ENCODE assay signal across 28 cellular contexts in genomic region chr16:62157544-62157943, GRCh38.
"Had no signal": no experiment of that assay in that cellular context is flagged by ENCODE, and none has a peak within 500 bp of the region (broad histone marks: within the 10 kb centered on the region; RNA-seq: fewer than 3 reads in every experiment).

No MANE protein-coding gene starts in this region.

- H3K4me3 Mint-ChIP-seq: stimulated activated effector memory CD8-positive, alpha-beta T cell treated with anti-CD3 and anti-CD28 coated beads, Interleukin-12 subunit alpha, Interleukin-12 subunit beta, amount 100 ng/mL, for 72 hours; stimulated activated memory B cell treated with anti-CD40 and anti-IgM and Interleukin-4, amounts not matched to agents 10 μg/mL and 1 μg/mL and 100 μg/mL, for 72 hours; stimulated activated naive B cell treated with anti-CD40 and anti-IgM and Interleukin-4, amounts not matched to agents 10 μg/mL and 1 μg/mL and 100 μg/mL, for 72 hours; stimulated activated naive CD8-positive, alpha-beta T cell treated with anti-CD3 and anti-CD28 coated beads, Interleukin-15, amount 100 ng/mL, for 72 hours; stimulated activated naive CD8-positive, alpha-beta T cell treated with anti-CD3 and anti-CD28 coated beads, Interleukin-15, Interleukin-2, amounts not matched to agents 100 ng/mL and 50 ng/mL, for 24 hours; type B pancreatic cell had no signal

- H3K36me3 ChIP-seq: stomach, suprapubic skin, thoracic aorta, thyroid gland, tibial artery, tibial nerve, transverse colon, upper lobe of left lung, upper lobe of right lung, uterus, vagina had no signal

- H3K4me1 Mint-ChIP-seq: stimulated activated effector memory CD8-positive, alpha-beta T cell treated with anti-CD3 and anti-CD28 coated beads, Interleukin-12 subunit alpha, Interleukin-12 subunit beta, amount 100 ng/mL, for 72 hours; stimulated activated memory B cell treated with anti-CD40 and anti-IgM and Interleukin-4, amounts not matched to agents 10 μg/mL and 1 μg/mL and 100 μg/mL, for 72 hours; stimulated activated naive B cell treated with anti-CD40 and anti-IgM and Interleukin-4, amounts not matched to agents 10 μg/mL and 1 μg/mL and 100 μg/mL, for 72 hours; stimulated activated naive CD8-positive, alpha-beta T cell treated with anti-CD3 and anti-CD28 coated beads, Interleukin-15, amount 100 ng/mL, for 72 hours had no signal

- H3K9me3 ChIP-seq: suprapubic skin, testis, thoracic aorta, thyroid gland, tibial artery, tibial nerve, transverse colon, upper lobe of left lung, upper lobe of right lung, uterus, vagina had no signal

- H3K4me3 ChIP-seq: stomach, suprapubic skin, testis, thoracic aorta, thyroid gland, tibial artery, tibial nerve, transverse colon, upper lobe of left lung, upper lobe of right lung, uterus, vagina had no signal

- H3K27ac ChIP-seq: stomach, suprapubic skin, testis, thoracic aorta, thyroid gland, tibial artery, tibial nerve, transverse colon, upper lobe of left lung, upper lobe of right lung, uterus, vagina had no signal

- H3K36me3 Mint-ChIP-seq: stimulated activated effector memory CD8-positive, alpha-beta T cell treated with anti-CD3 and anti-CD28 coated beads, Interleukin-12 subunit alpha, Interleukin-12 subunit beta, amount 100 ng/mL, for 72 hours; stimulated activated memory B cell treated with anti-CD40 and anti-IgM and Interleukin-4, amounts not matched to agents 10 μg/mL and 1 μg/mL and 100 μg/mL, for 72 hours; stimulated activated naive B cell treated with anti-CD40 and anti-IgM and Interleukin-4, amounts not matched to agents 10 μg/mL and 1 μg/mL and 100 μg/mL, for 72 hours; type B pancreatic cell had no signal

- H3K9me3 Mint-ChIP-seq: stimulated activated naive B cell treated with anti-CD40 and anti-IgM and Interleukin-4, amounts not matched to agents 10 μg/mL and 1 μg/mL and 100 μg/mL, for 72 hours; type B pancreatic cell had no signal

- H3K27me3 ChIP-seq: stomach, suprapubic skin, testis, thyroid gland, tibial artery, tibial nerve, transverse colon, upper lobe of left lung, upper lobe of right lung, uterus, vagina had no signal

- DNase-seq: stimulated activated CD4-positive, alpha-beta T cell treated with anti-CD3 and anti-CD28 coated beads, Interleukin-2, amount 100 ng/mL, for 48 hours; stimulated activated CD4-positive, alpha-beta T cell treated with anti-CD3 and anti-CD28 coated beads, Interleukin-4, amount 100 ng/mL, for 1 hour; stimulated activated CD4-positive, alpha-beta T cell treated with anti-CD3 and anti-CD28 coated beads, Interleukin-4, amount 100 ng/mL, for 24 hours; stimulated activated CD4-positive, alpha-beta T cell treated with anti-CD3 and anti-CD28 coated beads, Interleukin-4, amount 100 ng/mL, for 4 hours; stimulated activated CD8-positive, alpha-beta memory T cell treated with anti-CD3 and anti-CD28 coated beads, Interleukin-4, amount 100 ng/mL, for 48 hours; stimulated activated naive B cell treated with anti-CD40 and anti-IgM and Interleukin-4, amounts not matched to agents 10 μg/mL and 1 μg/mL and 100 μg/mL, for 72 hours; stimulated activated naive CD4-positive, alpha-beta T cell; stimulated activated naive CD4-positive, alpha-beta T cell treated with Interleukin-2 at 50 U/mL for 16 hours; stimulated activated naive CD8-positive, alpha-beta T cell treated with anti-CD3 and anti-CD28 coated beads, Interleukin-15, amount 100 ng/mL, for 72 hours; stimulated activated naive CD8-positive, alpha-beta T cell treated with anti-CD3 and anti-CD28 coated beads, Interleukin-15, Interleukin-2, amounts not matched to agents 100 U/mL and 50 U/mL, for 24 hours; stomach; substantia nigra; testis; thyroid gland; tibial artery; transverse colon; trophoblast cell; upper lobe of left lung; upper lobe of right lung; uterus had no signal

- H3K27me3 Mint-ChIP-seq: stimulated activated memory B cell treated with anti-CD40 and anti-IgM and Interleukin-4, amounts not matched to agents 10 μg/mL and 1 μg/mL and 100 μg/mL, for 72 hours; stimulated activated naive B cell treated with anti-CD40 and anti-IgM and Interleukin-4, amounts not matched to agents 10 μg/mL and 1 μg/mL and 100 μg/mL, for 72 hours; stimulated activated naive CD8-positive, alpha-beta T cell treated with anti-CD3 and anti-CD28 coated beads, Interleukin-15, amount 100 ng/mL, for 72 hours; stimulated activated naive CD8-positive, alpha-beta T cell treated with anti-CD3 and anti-CD28 coated beads, Interleukin-15, Interleukin-2, amounts not matched to agents 100 ng/mL and 50 ng/mL, for 24 hours; type B pancreatic cell had no signal

- H3K27ac Mint-ChIP-seq: stimulated activated effector memory CD8-positive, alpha-beta T cell treated with anti-CD3 and anti-CD28 coated beads, Interleukin-12 subunit alpha, Interleukin-12 subunit beta, amount 100 ng/mL, for 72 hours; stimulated activated memory B cell treated with anti-CD40 and anti-IgM and Interleukin-4, amounts not matched to agents 10 μg/mL and 1 μg/mL and 100 μg/mL, for 72 hours; stimulated activated naive B cell treated with anti-CD40 and anti-IgM and Interleukin-4, amounts not matched to agents 10 μg/mL and 1 μg/mL and 100 μg/mL, for 72 hours; stimulated activated naive CD8-positive, alpha-beta T cell treated with anti-CD3 and anti-CD28 coated beads, Interleukin-15, amount 100 ng/mL, for 72 hours; stimulated activated naive CD8-positive, alpha-beta T cell treated with anti-CD3 and anti-CD28 coated beads, Interleukin-15, Interleukin-2, amounts not matched to agents 100 ng/mL and 50 ng/mL, for 24 hours; type B pancreatic cell had no signal
